ENCODE assay signal across 29 cellular contexts in genomic region chr2:219425238-219426067, GRCh38. TPM values are rescaled to one million over a fixed set of nuclear protein-coding genes. Genes with fewer than 3 reads are reported as not detected.
DNase-seq lines count a peak whose midpoint lies in the region; ATAC-seq and TF ChIP-seq lines count a peak whose summit lies in the region.
"Had no signal": no experiment of that assay in that cellular context is flagged by ENCODE, and none has a peak within 500 bp of the region (broad histone marks: within the 10 kb centered on the region; RNA-seq: fewer than 3 reads in every experiment).

No MANE protein-coding gene starts in this region.

- DNase-seq in activated naive CD8-positive, alpha-beta T cell treated with anti-CD3 and anti-CD28 coated beads, Interleukin-2, amount 50 U/mL, for 24 hours: no peak
- DNase-seq in activated naive CD8-positive, alpha-beta T cell treated with anti-CD3 and anti-CD28 coated beads for 36 hours: no peak
- DNase-seq in right atrium auricular region (ENCODE audit: low spot score): no peak
- DNase-seq in psoas muscle: peak in 1 of 2 donors; percentile 49
- no peak for DNase-seq in upper lobe of right lung
- no peak for DNase-seq in NCI-H1694 treated with DMSO at 0.1 percent for 48 hours (lab: John Stamatoyannopoulos, UW)
- DNase-seq in GOT3 (lab: John Stamatoyannopoulos, UW): no peak
- DNase-seq: activated CD4-positive, alpha-beta T cell treated with anti-CD3 and anti-CD28 coated beads, Interleukin-2, amount 50 U/mL, for 4 hours; activated naive CD4-positive, alpha-beta T cell treated with anti-CD3 and anti-CD28 coated beads for 36 hours; body of pancreas; C1 segment of cervical spinal cord; cerebellar nuclear complex; COR-L47; dermis blood vessel endothelial cell; DMS53; foreskin melanocyte; hippocampal formation; left cardiac atrium; mammary epithelial cell; NCI-H446; NCI-H748 treated with DMSO at 0.1 percent for 48 hours; SHP77; stimulated activated naive CD4-positive, alpha-beta T cell treated with Interleukin-2 at 50 U/mL for 16 hours; T-helper 2 cell had no signal

- H3K4me3 Mint-ChIP-seq in activated naive CD8-positive, alpha-beta T cell treated with anti-CD3 and anti-CD28 coated beads, Interleukin-2, amount 50 U/mL, for 24 hours: no peak overlapping the region
- no peak overlapping the region for H3K4me3 Mint-ChIP-seq in activated naive CD8-positive, alpha-beta T cell treated with anti-CD3 and anti-CD28 coated beads for 36 hours
- H3K4me3 Mint-ChIP-seq: activated naive CD4-positive, alpha-beta T cell treated with anti-CD3 and anti-CD28 coated beads for 36 hours had no signal

- H3K4me1 Mint-ChIP-seq in activated naive CD8-positive, alpha-beta T cell treated with anti-CD3 and anti-CD28 coated beads, Interleukin-2, amount 50 U/mL, for 24 hours: no peaks in the 10 kb centered on the region
- H3K4me1 Mint-ChIP-seq in activated naive CD8-positive, alpha-beta T cell treated with anti-CD3 and anti-CD28 coated beads for 36 hours: no peaks in the 10 kb centered on the region

- H3K9me3 Mint-ChIP-seq in activated naive CD8-positive, alpha-beta T cell treated with anti-CD3 and anti-CD28 coated beads, Interleukin-2, amount 50 U/mL, for 24 hours: no peaks in the 10 kb centered on the region
- H3K9me3 Mint-ChIP-seq in activated naive CD8-positive, alpha-beta T cell treated with anti-CD3 and anti-CD28 coated beads for 36 hours: no peaks in the 10 kb centered on the region
- H3K9me3 Mint-ChIP-seq: activated naive CD4-positive, alpha-beta T cell treated with anti-CD3 and anti-CD28 coated beads for 36 hours had no signal

- no peaks in the 10 kb centered on the region for H3K27me3 ChIP-seq in right atrium auricular region
- H3K27me3 ChIP-seq in psoas muscle (ENCODE audit: insufficient read depth in 3 of 3, low read length in 2 of 3): no peaks in the 10 kb centered on the region
- peaks cover 7% of the 10 kb centered on the region for H3K27me3 ChIP-seq in upper lobe of right lung
- H3K27me3 ChIP-seq: body of pancreas had no signal

- 75 to 87% (median 80%) methylated on average over 8 of the region's 8 CpGs for WGBS in psoas muscle, 3 donors

- H3K27ac ChIP-seq in right atrium auricular region (peak overlapping the region; percentile 92 to 96), psoas muscle (peak overlapping the region; percentile 99), upper lobe of right lung (no peak overlapping the region)
- H3K27ac ChIP-seq: 22Rv1, body of pancreas, neutrophil had no signal

- H3K36me3 ChIP-seq in right atrium auricular region: peaks cover 63% of the 10 kb centered on the region
- peaks cover 0 to 70% of the 10 kb centered on the region in 2 donors for H3K36me3 ChIP-seq in psoas muscle (ENCODE audit: insufficient read depth in 1 of 2, low read depth in 1 of 2)
- H3K36me3 ChIP-seq in upper lobe of right lung: no peaks in the 10 kb centered on the region
- H3K36me3 ChIP-seq: neutrophil had no signal

- H3K9me3 ChIP-seq in right atrium auricular region (no peaks in the 10 kb centered on the region), psoas muscle (no peaks in the 10 kb centered on the region), upper lobe of right lung (no peaks in the 10 kb centered on the region)
- H3K9me3 ChIP-seq: body of pancreas, neutrophil had no signal

- TF ChIP-seq CTCF in right atrium auricular region (IDR thresholded peaks at IDR 0.05) (no peak), psoas muscle (IDR thresholded peaks at IDR 0.05) (no peak), upper lobe of right lung (IDR thresholded peaks at IDR 0.05) (no peak)

- no peak overlapping the region for H3K4me3 ChIP-seq in right atrium auricular region
- peak overlapping the region; percentile 9 for H3K4me3 ChIP-seq in psoas muscle
- H3K4me3 ChIP-seq in upper lobe of right lung: no peak overlapping the region
- H3K4me3 ChIP-seq: body of pancreas had no signal

- intact Hi-C loops in psoas muscle (cut with DNase I) (no loop called here), upper lobe of right lung (cut with DNase I) (no loop called here)

- no peak overlapping the region for H3K27ac Mint-ChIP-seq in activated naive CD8-positive, alpha-beta T cell treated with anti-CD3 and anti-CD28 coated beads, Interleukin-2, amount 50 U/mL, for 24 hours
- no peak overlapping the region for H3K27ac Mint-ChIP-seq in activated naive CD8-positive, alpha-beta T cell treated with anti-CD3 and anti-CD28 coated beads for 36 hours
- H3K27ac Mint-ChIP-seq: activated naive CD4-positive, alpha-beta T cell treated with anti-CD3 and anti-CD28 coated beads for 36 hours; progenitor cell of endocrine pancreas had no signal

- H3K4me1 ChIP-seq in right atrium auricular region (peaks cover 0 to 13% of the 10 kb centered on the region in 2 donors), psoas muscle (no peaks in the 10 kb centered on the region), upper lobe of right lung (no peaks in the 10 kb centered on the region)
- H3K4me1 ChIP-seq: body of pancreas had no signal

- peaks cover 16% of the 10 kb centered on the region for H3K27me3 Mint-ChIP-seq in activated naive CD8-positive, alpha-beta T cell treated with anti-CD3 and anti-CD28 coated beads, Interleukin-2, amount 50 U/mL, for 24 hours
- H3K27me3 Mint-ChIP-seq in activated naive CD8-positive, alpha-beta T cell treated with anti-CD3 and anti-CD28 coated beads for 36 hours: peaks cover 27% of the 10 kb centered on the region

- no peaks in the 10 kb centered on the region for H3K36me3 Mint-ChIP-seq in activated naive CD8-positive, alpha-beta T cell treated with anti-CD3 and anti-CD28 coated beads, Interleukin-2, amount 50 U/mL, for 24 hours (ENCODE audit: low read depth)
- no peaks in the 10 kb centered on the region for H3K36me3 Mint-ChIP-seq in activated naive CD8-positive, alpha-beta T cell treated with anti-CD3 and anti-CD28 coated beads for 36 hours

- ATAC-seq in activated naive CD8-positive, alpha-beta T cell treated with anti-CD3 and anti-CD28 coated beads, Interleukin-2, amount 50 U/mL, for 24 hours: peak; percentile 17
- ATAC-seq in psoas muscle (no peak), upper lobe of right lung (peak; percentile 6)
- ATAC-seq in activated CD4-positive, CD25-positive, alpha-beta regulatory T cell treated with anti-CD3 and anti-CD28 coated beads, Interleukin-2, amount 50 U/mL, for 24 hours: no peak
- ATAC-seq: body of pancreas, HCT116 had no signal

RNA-seq across cellular contexts. Expression of gene DES, which starts 7.3 kb away (rescaled TPM):
- under 1 TPM; 0.26 to 0.39 TPM for total RNA-seq in activated naive CD8-positive, alpha-beta T cell treated with anti-CD3 and anti-CD28 coated beads for 36 hours
- total RNA-seq in right atrium auricular region (over 10,000 TPM; 12,280 to 13,654 TPM), psoas muscle (over 10,000 TPM; 12,653 to 14,820 (median 13,821) TPM), upper lobe of right lung (59.4 TPM)
- over 10,000 TPM in 2 of 3 donors, 1,000 to 10,000 TPM in 1; 8,143 to 13,925 (median 13,727) TPM for polyA plus RNA-seq in psoas muscle
- total RNA-seq: activated naive CD4-positive, alpha-beta T cell treated with anti-CD3 and anti-CD28 coated beads for 36 hours; dermis blood vessel endothelial cell; progenitor cell of endocrine pancreas had no signal

RNA-seq across cellular contexts. Expression of gene SPEG, which starts 9.2 kb away (rescaled TPM):
- total RNA-seq in activated naive CD8-positive, alpha-beta T cell treated with anti-CD3 and anti-CD28 coated beads for 36 hours: 1 to 10 TPM; 1.5 to 1.6 TPM
- total RNA-seq in right atrium auricular region (10 to 100 TPM; 82.2 to 90.8 TPM), psoas muscle (100 to 1,000 TPM; 239 to 419 (median 304) TPM), upper lobe of right lung (5.6 TPM)
- 100 to 1,000 TPM in 2 of 3 donors, 10 to 100 TPM in 1; 34.8 to 190 (median 133) TPM for polyA plus RNA-seq in psoas muscle

RNA-seq across cellular contexts. Expression of gene DNPEP, which starts 37.7 kb away (rescaled TPM):
- 100 to 1,000 TPM; 122 to 123 TPM for total RNA-seq in activated naive CD8-positive, alpha-beta T cell treated with anti-CD3 and anti-CD28 coated beads for 36 hours
- 10 to 100 TPM; 48.1 to 51.2 TPM for total RNA-seq in right atrium auricular region
- 10 to 100 TPM; 60.9 to 88.3 (median 63.9) TPM for total RNA-seq in psoas muscle
- 10 to 100 TPM; 46.7 to 93.1 (median 68.7) TPM for polyA plus RNA-seq in psoas muscle
- 69.9 TPM for total RNA-seq in upper lobe of right lung

Comparison
In these comparisons a context has a peak if more than half of its experiments do, and no peak if none do; other contexts are left out.
1. ATAC-seq: peak in activated naive CD8-positive, alpha-beta T cell treated with anti-CD3 and anti-CD28 coated beads, Interleukin-2, amount 50 U/mL, for 24 hours (single experiment) and upper lobe of right lung (single experiment); none in psoas muscle (0 of 4) and activated CD4-positive, CD25-positive, alpha-beta regulatory T cell treated with anti-CD3 and anti-CD28 coated beads, Interleukin-2, amount 50 U/mL, for 24 hours (0 of 2).
2. RNA of gene DES, which starts 7.3 kb away (total RNA-seq): 12,653 to 14,820 TPM in psoas muscle and 12,280 to 13,654 TPM in right atrium auricular region; 59.4 TPM in upper lobe of right lung (single experiment) and 0.26 to 0.39 TPM in activated naive CD8-positive, alpha-beta T cell treated with anti-CD3 and anti-CD28 coated beads for 36 hours; every median in the first group is over 100 times any median in the second.
3. RNA of gene SPEG, which starts 9.2 kb away (total RNA-seq): 239 to 419 TPM in psoas muscle and 82.2 to 90.8 TPM in right atrium auricular region; 5.6 TPM in upper lobe of right lung (single experiment) and 1.5 to 1.6 TPM in activated naive CD8-positive, alpha-beta T cell treated with anti-CD3 and anti-CD28 coated beads for 36 hours; every median in the first group is over 10 times any median in the second.